ENCODE assay signal across 7 cellular contexts in the genomic region with DNA sequence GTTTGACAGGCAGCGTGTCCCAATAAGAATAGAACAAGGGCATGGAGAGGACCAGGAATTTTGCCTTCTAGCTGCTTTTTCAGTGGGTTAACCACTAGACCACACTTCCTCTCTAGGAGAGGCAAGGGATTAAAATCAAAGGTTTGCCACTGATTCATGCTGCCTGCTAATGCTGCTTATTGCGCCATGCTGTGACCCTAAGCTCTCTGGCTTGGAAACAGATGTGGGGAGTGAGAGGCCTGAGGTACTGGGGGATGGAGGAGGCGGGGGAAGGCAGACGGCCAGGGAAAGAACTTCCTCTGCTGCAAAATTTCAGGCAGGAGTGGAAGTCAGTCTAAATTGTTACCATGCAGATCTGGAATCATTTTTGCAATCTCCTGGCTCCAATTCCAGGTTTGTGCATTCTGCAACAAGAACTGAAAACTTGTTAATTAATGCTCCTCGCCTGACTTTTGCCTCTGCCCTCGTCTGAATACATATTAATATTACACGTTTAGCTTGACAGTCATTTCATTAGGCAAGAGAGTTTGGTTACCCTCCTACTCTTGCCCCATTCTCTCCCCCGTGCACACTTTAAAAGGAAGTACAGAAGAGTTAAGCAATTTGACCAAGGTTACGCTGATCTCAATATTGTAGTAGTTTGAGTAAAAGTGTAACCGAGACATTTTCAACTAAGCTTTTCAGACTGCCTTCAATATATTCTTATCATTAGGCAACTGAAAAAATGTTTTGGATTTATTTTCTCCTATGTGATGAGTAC.
A peak's percentile ranks its signal among the peaks of the same experiment; 100 is the strongest.
DNase-seq lines count a peak whose midpoint lies in the region; ATAC-seq, FAIRE-seq and TF ChIP-seq lines count a peak whose summit lies in the region.

No MANE protein-coding gene starts in this region.

- SMC1A ChIA-PET in GM12878 (lab: Charles Lee; ENCODE audit: uncharacterized antibody, unreplicated experiment): interaction anchor here (0.6 to 3.3 kb wide), 24 partner anchors 11 to 1485 kb away, joined by 3 to 37 read pairs (median 4); no protein-coding TSS in a partner anchor

- intact Hi-C loops in GM12878 (cut with micrococcal nuclease; ENCODE audit: unreplicated experiment): loop anchor here (1.0 to 5.0 kb wide), 2 partner anchors 46 to 121 kb away; a partner anchor contains a TSS

- H3K9ac ChIP-seq in GM12878 (ENCODE audit: control insufficient read depth, insufficient read depth, low read length) (no peak overlapping the region), subcutaneous abdominal adipose tissue (ENCODE audit: low read length in 5 of 5) (peak overlapping the region; percentile 31 to 81 (median 71))

- H4K20me1 ChIP-seq in GM12878 (ENCODE audit: control insufficient read depth, insufficient read depth): no peaks in the 10 kb centered on the region

- H3K79me2 ChIP-seq in GM12878 (ENCODE audit: control insufficient read depth, insufficient read depth, low read length): no peaks in the 10 kb centered on the region

- H3K27ac ChIP-seq in GM12878 (ENCODE audit: control insufficient read depth, insufficient read depth) (peak overlapping the region; percentile 20; the same call in 1 of the 2 replicates), subcutaneous abdominal adipose tissue (ENCODE audit: low read depth, low read length) (peak overlapping the region; percentile 98)

- peak; percentile 76 to 84 for DNase-seq in Kasumi-1 (lab: John Stamatoyannopoulos, UW)
- DNase-seq in GM12878 (ENCODE audit: low read depth, low spot score): peak; percentile 51
- peak; percentile 76 for DNase-seq in kidney tubule cell (ENCODE audit: low spot score)
- no peak for DNase-seq in effector CD8-positive, alpha-beta T cell (lab: John Stamatoyannopoulos, UW)
- no peak for DNase-seq in activated CD4-positive, CD25-positive, alpha-beta regulatory T cell (lab: John Stamatoyannopoulos, UW)

- H3K4me3 ChIP-seq in GM12878 (peak overlapping the region; percentile 27; the same call in 1 of the 2 replicates), subcutaneous abdominal adipose tissue (ENCODE audit: low read depth in 1 of 5, low read length in 5 of 5) (peak overlapping the region in 4 of 5 donors; percentile 2 to 59 (median 55))

- CTCF ChIA-PET in GM12878 (lab: Yijun Ruan, JAX): interaction anchor here (0.8 to 1.8 kb wide), 4 partner anchors 18 to 96 kb away, joined by 3 to 5 read pairs (median 4); no protein-coding TSS in a partner anchor

- BruUV-seq in GM12878 (replicated peaks; lab: Mats Ljungman, UMichigan): no TSS peak

- in situ Hi-C loops in GM12878 (cut with MboI): no loop called here

- POLR2A ChIA-PET in GM12878 (lab: Charles Lee): interaction anchor here (0.7 to 1.4 kb wide), 4 partner anchors 17 to 95 kb away, joined by 3 to 8 read pairs (median 4); no protein-coding TSS in a partner anchor

- H3K9me3 ChIP-seq in GM12878 (replicated peaks; ENCODE audit: control insufficient read depth, insufficient read depth, low read length): no peaks in the 10 kb centered on the region
- H3K9me3 ChIP-seq in subcutaneous abdominal adipose tissue (ENCODE audit: control insufficient read depth in 5 of 5, low read length in 5 of 5): no peaks in the 10 kb centered on the region

- peak in 1 of 2 experiments; percentile 59; a peak in 1 of 4 replicates for TF ChIP-seq EP300 in GM12878 (IDR thresholded peaks at IDR 0.05; ENCODE audit: borderline replicate concordance in 1 of 2, control insufficient read depth in 1 of 2, low read depth in 2 of 2, low read length in 2 of 2)

- no peaks in the 10 kb centered on the region for H3K36me3 ChIP-seq in GM12878 (ENCODE audit: control insufficient read depth in 2 of 2, insufficient read depth in 2 of 2, low read length in 1 of 2)
- no peaks in the 10 kb centered on the region for H3K36me3 ChIP-seq in subcutaneous abdominal adipose tissue (ENCODE audit: control insufficient read depth in 5 of 5, insufficient read depth in 5 of 5, low read length in 5 of 5)

- FAIRE-seq in GM12878 (lab: Jason Lieb, UNC): no peak

- no peak for TF ChIP-seq RAD21 in GM12878 (IDR thresholded peaks at IDR 0.05; ENCODE audit: insufficient read depth, low read depth, low read length)

- TF ChIP-seq POLR2A in GM12878 (IDR thresholded peaks at IDR 0.05; ENCODE audit: low read depth, low read length): no peak

- peak overlapping the region; percentile 73 for H3K4me2 ChIP-seq in GM12878 (ENCODE audit: control insufficient read depth, insufficient read depth)

- WGBS in GM12878 (ENCODE audit: insufficient coverage, insufficient replicate concordance, low lambda C conversion rate, missing lambda C conversion rate): 21% methylated on average over 9 of the region's 10 CpGs

- H3K4me1 ChIP-seq in GM12878 (ENCODE audit: control insufficient read depth, insufficient read depth, low read length): peaks cover 17% of the 10 kb centered on the region
- H3K4me1 ChIP-seq in subcutaneous abdominal adipose tissue (ENCODE audit: control insufficient read depth in 5 of 5, insufficient read depth in 5 of 5, low read length in 5 of 5): peaks cover 10 to 37% (median 25%) of the 10 kb centered on the region in 5 donors

- no peak overlapping the region; the same call in 1 of the 2 replicates for H2AFZ ChIP-seq in GM12878 (ENCODE audit: control insufficient read depth, low read depth, low read length)

- H3K27me3 ChIP-seq in GM12878 (replicated peaks in 1 of 2; ENCODE audit: control insufficient read depth in 2 of 2, insufficient read depth in 2 of 2, low read length in 1 of 2) (no peaks in the 10 kb centered on the region), subcutaneous abdominal adipose tissue (ENCODE audit: control insufficient read depth in 5 of 5, insufficient read depth in 4 of 5, low read length in 5 of 5) (no peaks in the 10 kb centered on the region)

- ATAC-seq in GM21360 (IDR thresholded peaks at IDR 0.05; ENCODE audit: unreplicated experiment) (peak; percentile 65), GM12878 (peak; percentile 82)

- no peak for TF ChIP-seq CTCF in GM12878 (IDR thresholded peaks at IDR 0.05 in 2 of 3, conservative IDR thresholded peaks at IDR 0.05 in 1 of 3; ENCODE audit: control insufficient read depth in 2 of 3, extremely low read depth in 1 of 3, insufficient read depth in 1 of 3, low read depth in 3 of 3, low read length in 3 of 3)

- RAD21 ChIA-PET in GM12878 (lab: Charles Lee; ENCODE audit: unreplicated experiment): interaction anchor here (0.7 to 4.4 kb wide), 11 partner anchors 11 to 1491 kb away, joined by 3 to 39 read pairs (median 4); a partner anchor contains a TSS

TF ChIP-seq in GM12878, 131 proteins besides CTCF, POLR2A, EP300 and RAD21 (continues in another document):
- peak; percentile 37; the same call in 1 of the 2 replicates for TF ChIP-seq PAX5 (IDR thresholded peaks at IDR 0.05; ENCODE audit: borderline replicate concordance, low read depth, low read length)
- TF ChIP-seq MTA2 (IDR thresholded peaks at IDR 0.05; ENCODE audit: low read depth): peak; percentile 68; the same call in 1 of the 2 replicates
- TF ChIP-seq, protein P1, sequence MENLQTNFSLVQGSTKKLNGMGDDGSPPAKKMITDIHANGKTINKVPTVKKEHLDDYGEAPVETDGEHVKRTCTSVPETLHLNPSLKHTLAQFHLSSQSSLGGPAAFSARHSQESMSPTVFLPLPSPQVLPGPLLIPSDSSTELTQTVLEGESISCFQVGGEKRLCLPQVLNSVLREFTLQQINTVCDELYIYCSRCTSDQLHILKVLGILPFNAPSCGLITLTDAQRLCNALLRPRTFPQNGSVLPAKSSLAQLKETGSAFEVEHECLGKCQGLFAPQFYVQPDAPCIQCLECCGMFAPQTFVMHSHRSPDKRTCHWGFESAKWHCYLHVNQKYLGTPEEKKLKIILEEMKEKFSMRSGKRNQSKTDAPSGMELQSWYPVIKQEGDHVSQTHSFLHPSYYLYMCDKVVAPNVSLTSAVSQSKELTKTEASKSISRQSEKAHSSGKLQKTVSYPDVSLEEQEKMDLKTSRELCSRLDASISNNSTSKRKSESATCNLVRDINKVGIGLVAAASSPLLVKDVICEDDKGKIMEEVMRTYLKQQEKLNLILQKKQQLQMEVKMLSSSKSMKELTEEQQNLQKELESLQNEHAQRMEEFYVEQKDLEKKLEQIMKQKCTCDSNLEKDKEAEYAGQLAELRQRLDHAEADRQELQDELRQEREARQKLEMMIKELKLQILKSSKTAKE (IDR thresholded peaks at IDR 0.05; ENCODE audit: low read depth, poor library complexity, severe bottlenecking): peak; percentile 27
- peak; percentile 60 for TF ChIP-seq DPF2 (IDR thresholded peaks at IDR 0.05)
- TF ChIP-seq ZNF24 (IDR thresholded peaks at IDR 0.05): 0 out of 2 replicates have a peak, but pooled peaks have one; percentile 14
- no peak for TF ChIP-seq STAT3 (IDR thresholded peaks at IDR 0.05; ENCODE audit: low read depth, low read length)
- TF ChIP-seq, protein P2, sequence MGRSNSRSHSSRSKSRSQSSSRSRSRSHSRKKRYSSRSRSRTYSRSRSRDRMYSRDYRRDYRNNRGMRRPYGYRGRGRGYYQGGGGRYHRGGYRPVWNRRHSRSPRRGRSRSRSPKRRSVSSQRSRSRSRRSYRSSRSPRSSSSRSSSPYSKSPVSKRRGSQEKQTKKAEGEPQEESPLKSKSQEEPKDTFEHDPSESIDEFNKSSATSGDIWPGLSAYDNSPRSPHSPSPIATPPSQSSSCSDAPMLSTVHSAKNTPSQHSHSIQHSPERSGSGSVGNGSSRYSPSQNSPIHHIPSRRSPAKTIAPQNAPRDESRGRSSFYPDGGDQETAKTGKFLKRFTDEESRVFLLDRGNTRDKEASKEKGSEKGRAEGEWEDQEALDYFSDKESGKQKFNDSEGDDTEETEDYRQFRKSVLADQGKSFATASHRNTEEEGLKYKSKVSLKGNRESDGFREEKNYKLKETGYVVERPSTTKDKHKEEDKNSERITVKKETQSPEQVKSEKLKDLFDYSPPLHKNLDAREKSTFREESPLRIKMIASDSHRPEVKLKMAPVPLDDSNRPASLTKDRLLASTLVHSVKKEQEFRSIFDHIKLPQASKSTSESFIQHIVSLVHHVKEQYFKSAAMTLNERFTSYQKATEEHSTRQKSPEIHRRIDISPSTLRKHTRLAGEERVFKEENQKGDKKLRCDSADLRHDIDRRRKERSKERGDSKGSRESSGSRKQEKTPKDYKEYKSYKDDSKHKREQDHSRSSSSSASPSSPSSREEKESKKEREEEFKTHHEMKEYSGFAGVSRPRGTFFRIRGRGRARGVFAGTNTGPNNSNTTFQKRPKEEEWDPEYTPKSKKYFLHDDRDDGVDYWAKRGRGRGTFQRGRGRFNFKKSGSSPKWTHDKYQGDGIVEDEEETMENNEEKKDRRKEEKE (IDR thresholded peaks at IDR 0.05): no peak
- TF ChIP-seq FOXK2 (IDR thresholded peaks at IDR 0.05): no peak

Comparison
In these comparisons a context has a peak if more than half of its experiments do, and no peak if none do; other contexts are left out.
1. DNase-seq: peak in Kasumi-1 (2 of 2), GM12878 (single experiment) and kidney tubule cell (single experiment); none in effector CD8-positive, alpha-beta T cell (single experiment) and activated CD4-positive, CD25-positive, alpha-beta regulatory T cell (0 of 4).